In genomic region chr7:44750424-44750823, GRCh38 we compare ENCODE assay signal across 1 cellular context.
TF ChIP-seq lines count a peak whose summit lies in the region.

No MANE protein-coding gene starts in this region.

TF ChIP-seq in endothelial cell of umbilical vein, 7 proteins besides CTCF, POLR2A, EP300 and RAD21:
- TF ChIP-seq FOS (IDR thresholded peaks at IDR 0.05; ENCODE audit: borderline replicate concordance, insufficient read depth, low read length) (no peak), POLR2AphosphoS5 (IDR thresholded peaks at IDR 0.05; ENCODE audit: insufficient read depth, low read depth, low read length) (no peak), MYC (IDR thresholded peaks at IDR 0.05; ENCODE audit: low read depth, low read length) (no peak), MAX (IDR thresholded peaks at IDR 0.05; ENCODE audit: insufficient read depth, insufficient read length) (no peak), EZH2 (IDR thresholded peaks at IDR 0.05; ENCODE audit: borderline replicate concordance, low read depth, low read length, severe bottlenecking) (no peak)
